In the genomic region with DNA sequence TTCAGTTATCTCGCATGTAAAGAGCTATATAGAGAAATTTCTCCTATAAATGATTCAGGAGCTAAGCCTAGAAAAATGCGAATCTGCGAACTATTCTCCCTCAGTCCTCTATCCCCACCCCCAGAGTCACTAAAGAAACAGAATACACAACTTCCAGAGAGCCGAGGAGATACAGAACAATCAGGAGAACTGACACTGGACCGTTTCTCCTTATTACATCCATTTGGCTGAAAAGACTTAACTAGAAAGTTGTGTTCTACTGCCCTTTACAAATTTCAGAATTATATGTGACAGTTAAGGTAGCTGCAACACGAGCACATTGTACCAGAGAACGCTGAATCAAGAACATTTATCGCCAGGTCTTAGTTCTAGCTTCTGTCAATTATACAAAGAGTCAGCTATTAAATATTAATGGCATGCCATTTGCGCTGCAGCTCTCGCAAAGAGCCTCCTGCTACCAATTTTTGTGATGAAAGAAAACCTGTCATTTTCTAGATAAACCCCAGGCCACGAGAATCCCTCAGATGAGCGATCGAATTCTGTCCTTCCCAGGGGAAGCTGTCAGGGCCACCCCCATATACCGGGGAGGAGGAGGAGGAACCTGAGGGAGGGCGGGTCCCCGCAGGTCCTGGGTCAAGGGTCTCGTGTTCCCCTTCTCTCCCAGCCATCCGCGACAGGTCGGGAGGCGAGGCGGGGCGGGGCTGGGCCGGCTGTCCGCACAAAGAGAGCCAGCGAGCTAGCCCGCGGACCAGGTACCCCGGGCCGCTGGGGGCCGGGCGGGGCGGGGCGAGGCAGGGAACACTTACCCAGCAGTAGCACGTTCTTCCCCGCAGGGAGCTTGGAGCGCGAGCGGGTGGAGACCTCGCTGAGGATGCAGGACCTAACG, we compare ENCODE assay signal across 1 cellular context.
A peak's percentile ranks its signal among the peaks of the same experiment; 100 is the strongest.
TF ChIP-seq lines count a peak whose summit lies in the region.

No MANE protein-coding gene starts in this region.

TF ChIP-seq in HepG2, 621 proteins besides CTCF, POLR2A, EP300 and RAD21 (continued from another document and continues in another):
- TF ChIP-seq ZNF138 (CRISPR knock-in tag; IDR thresholded peaks at IDR 0.05; ENCODE audit: low read depth) (no peak), HES4 (CRISPR knock-in tag; IDR thresholded peaks at IDR 0.05; ENCODE audit: borderline replicate concordance) (no peak), ZNF337 (CRISPR knock-in tag; IDR thresholded peaks at IDR 0.05; ENCODE audit: borderline replicate concordance, low read depth) (no peak), POLR2G (IDR thresholded peaks at IDR 0.05; ENCODE audit: low read depth, low read length) (peak; percentile 35; the same call in 1 of the 2 replicates), REPIN1 (CRISPR knock-in tag; IDR thresholded peaks at IDR 0.05; ENCODE audit: borderline replicate concordance, low read depth) (no peak), MAZ (IDR thresholded peaks at IDR 0.05; ENCODE audit: borderline replicate concordance, low read depth, low read length) (no peak), MAZ (CRISPR knock-in tag; IDR thresholded peaks at IDR 0.05; ENCODE audit: low read depth) (no peak), ZSCAN12 (CRISPR knock-in tag; IDR thresholded peaks at IDR 0.05) (no peak), ZNF264 (CRISPR knock-in tag; IDR thresholded peaks at IDR 0.05) (no peak), ZNF660 (CRISPR knock-in tag; IDR thresholded peaks at IDR 0.05; ENCODE audit: borderline replicate concordance, low read depth) (no peak), MYNN (CRISPR knock-in tag; IDR thresholded peaks at IDR 0.05; ENCODE audit: low read depth) (no peak), ZNF33B (CRISPR knock-in tag; IDR thresholded peaks at IDR 0.05) (no peak), MEF2D (CRISPR knock-in tag; IDR thresholded peaks at IDR 0.05) (no peak), ZNF878 (CRISPR knock-in tag; IDR thresholded peaks at IDR 0.05) (no peak), ZFP36L2 (CRISPR knock-in tag; IDR thresholded peaks at IDR 0.05) (no peak), MTA3 (CRISPR knock-in tag; IDR thresholded peaks at IDR 0.05) (no peak), ZNF564 (CRISPR knock-in tag; IDR thresholded peaks at IDR 0.05) (no peak), ZFY (CRISPR knock-in tag; IDR thresholded peaks at IDR 0.05) (no peak), KLF13 (CRISPR knock-in tag; IDR thresholded peaks at IDR 0.05) (no peak; the same call in 1 of the 2 replicates), HINFP (CRISPR knock-in tag; IDR thresholded peaks at IDR 0.05; ENCODE audit: low read depth) (peak; percentile 80), ZMYM3 (CRISPR knock-in tag; IDR thresholded peaks at IDR 0.05) (no peak), BCLAF1 (IDR thresholded peaks at IDR 0.05) (no peak), ADNP (CRISPR knock-in tag; IDR thresholded peaks at IDR 0.05) (no peak), SKI (IDR thresholded peaks at IDR 0.05; ENCODE audit: partially characterized antibody) (no peak), TEAD3 (CRISPR knock-in tag; optimal IDR thresholded peaks at IDR 0.05; ENCODE audit: borderline replicate concordance) (no peak), ZFP91 (CRISPR knock-in tag; IDR thresholded peaks at IDR 0.05; ENCODE audit: borderline replicate concordance) (no peak), FOXO1 (CRISPR knock-in tag; IDR thresholded peaks at IDR 0.05) (no peak), ATF7 (IDR thresholded peaks at IDR 0.05) (no peak), ATF7 (CRISPR knock-in tag; IDR thresholded peaks at IDR 0.05) (no peak), ZNF354B (CRISPR knock-in tag; IDR thresholded peaks at IDR 0.05) (no peak), KDM5B (CRISPR knock-in tag; IDR thresholded peaks at IDR 0.05; ENCODE audit: borderline replicate concordance) (peak; percentile 72; the same call in 1 of the 2 replicates), ZBTB8A (CRISPR knock-in tag; IDR thresholded peaks at IDR 0.05; ENCODE audit: borderline replicate concordance, low read depth) (no peak), ZSCAN9 (CRISPR knock-in tag; IDR thresholded peaks at IDR 0.05; ENCODE audit: borderline replicate concordance) (no peak; the same call in 1 of the 2 replicates), FOXP1 (IDR thresholded peaks at IDR 0.05) (no peak), FOXP1 (CRISPR knock-in tag; IDR thresholded peaks at IDR 0.05) (no peak), SMARCE1 (IDR thresholded peaks at IDR 0.05; ENCODE audit: borderline replicate concordance) (no peak), ARID3A (IDR thresholded peaks at IDR 0.05; ENCODE audit: low read depth, low read length) (no peak), TFAP4 (IDR thresholded peaks at IDR 0.05; ENCODE audit: borderline replicate concordance, low read depth) (no peak), HNF4A (CRISPR knock-in tag; IDR thresholded peaks at IDR 0.05) (no peak), CEBPB (IDR thresholded peaks at IDR 0.05; ENCODE audit: borderline replicate concordance, low read depth, low read length) (no peak), ZNF619 (CRISPR knock-in tag; IDR thresholded peaks at IDR 0.05) (no peak), POLR2AphosphoS5 (IDR thresholded peaks at IDR 0.05; ENCODE audit: low read depth, low read length) (no peak), ARID2 (CRISPR knock-in tag; IDR thresholded peaks at IDR 0.05; ENCODE audit: borderline replicate concordance) (no peak), USF2 (IDR thresholded peaks at IDR 0.05; ENCODE audit: low read depth, low read length) (no peak), USF2 (CRISPR knock-in tag; IDR thresholded peaks at IDR 0.05; ENCODE audit: borderline replicate concordance) (no peak), ZNF749 (CRISPR knock-in tag; IDR thresholded peaks at IDR 0.05; ENCODE audit: borderline replicate concordance) (no peak)
- TF ChIP-seq, protein P1, sequence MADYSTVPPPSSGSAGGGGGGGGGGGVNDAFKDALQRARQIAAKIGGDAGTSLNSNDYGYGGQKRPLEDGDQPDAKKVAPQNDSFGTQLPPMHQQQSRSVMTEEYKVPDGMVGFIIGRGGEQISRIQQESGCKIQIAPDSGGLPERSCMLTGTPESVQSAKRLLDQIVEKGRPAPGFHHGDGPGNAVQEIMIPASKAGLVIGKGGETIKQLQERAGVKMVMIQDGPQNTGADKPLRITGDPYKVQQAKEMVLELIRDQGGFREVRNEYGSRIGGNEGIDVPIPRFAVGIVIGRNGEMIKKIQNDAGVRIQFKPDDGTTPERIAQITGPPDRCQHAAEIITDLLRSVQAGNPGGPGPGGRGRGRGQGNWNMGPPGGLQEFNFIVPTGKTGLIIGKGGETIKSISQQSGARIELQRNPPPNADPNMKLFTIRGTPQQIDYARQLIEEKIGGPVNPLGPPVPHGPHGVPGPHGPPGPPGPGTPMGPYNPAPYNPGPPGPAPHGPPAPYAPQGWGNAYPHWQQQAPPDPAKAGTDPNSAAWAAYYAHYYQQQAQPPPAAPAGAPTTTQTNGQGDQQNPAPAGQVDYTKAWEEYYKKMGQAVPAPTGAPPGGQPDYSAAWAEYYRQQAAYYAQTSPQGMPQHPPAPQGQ (CRISPR knock-in tag; IDR thresholded peaks at IDR 0.05; ENCODE audit: borderline replicate concordance): no peak
- TF ChIP-seq, protein P2, sequence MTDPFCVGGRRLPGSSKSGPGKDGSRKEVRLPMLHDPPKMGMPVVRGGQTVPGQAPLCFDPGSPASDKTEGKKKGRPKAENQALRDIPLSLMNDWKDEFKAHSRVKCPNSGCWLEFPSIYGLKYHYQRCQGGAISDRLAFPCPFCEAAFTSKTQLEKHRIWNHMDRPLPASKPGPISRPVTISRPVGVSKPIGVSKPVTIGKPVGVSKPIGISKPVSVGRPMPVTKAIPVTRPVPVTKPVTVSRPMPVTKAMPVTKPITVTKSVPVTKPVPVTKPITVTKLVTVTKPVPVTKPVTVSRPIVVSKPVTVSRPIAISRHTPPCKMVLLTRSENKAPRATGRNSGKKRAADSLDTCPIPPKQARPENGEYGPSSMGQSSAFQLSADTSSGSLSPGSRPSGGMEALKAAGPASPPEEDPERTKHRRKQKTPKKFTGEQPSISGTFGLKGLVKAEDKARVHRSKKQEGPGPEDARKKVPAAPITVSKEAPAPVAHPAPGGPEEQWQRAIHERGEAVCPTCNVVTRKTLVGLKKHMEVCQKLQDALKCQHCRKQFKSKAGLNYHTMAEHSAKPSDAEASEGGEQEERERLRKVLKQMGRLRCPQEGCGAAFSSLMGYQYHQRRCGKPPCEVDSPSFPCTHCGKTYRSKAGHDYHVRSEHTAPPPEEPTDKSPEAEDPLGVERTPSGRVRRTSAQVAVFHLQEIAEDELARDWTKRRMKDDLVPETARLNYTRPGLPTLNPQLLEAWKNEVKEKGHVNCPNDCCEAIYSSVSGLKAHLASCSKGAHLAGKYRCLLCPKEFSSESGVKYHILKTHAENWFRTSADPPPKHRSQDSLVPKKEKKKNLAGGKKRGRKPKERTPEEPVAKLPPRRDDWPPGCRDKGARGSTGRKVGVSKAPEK (CRISPR knock-in tag; IDR thresholded peaks at IDR 0.05; ENCODE audit: borderline replicate concordance): no peak
